In genomic region chr18:56639094-56639361, GRCh38 we compare ENCODE assay signal across 8 cellular contexts. TPM values are rescaled to one million over a fixed set of nuclear protein-coding genes. Genes with fewer than 3 reads are reported as not detected.
DNase-seq lines count a peak whose midpoint lies in the region; ATAC-seq and TF ChIP-seq lines count a peak whose summit lies in the region.

No MANE protein-coding gene starts in this region.

- H3K4me3 ChIP-seq in adipocyte (ENCODE audit: low read length) (peak overlapping the region; percentile 96), lung (peak overlapping the region; percentile 51), aorta (ENCODE audit: low read length in 2 of 2) (peak overlapping the region; percentile 43 to 71)

- WGBS in lung, 2 donors, result 27 to 39% methylated on average over 7 of the region's 7 CpGs
- whole genome bisulfite sequencing in aorta, 2 donors, result 24 to 37% methylated on average over 7 of the region's 7 CpGs

- no peaks in the 10 kb centered on the region for H3K27me3 ChIP-seq in adipocyte (replicated peaks; ENCODE audit: control insufficient read depth, insufficient read depth, low read length)
- no peaks in the 10 kb centered on the region for H3K27me3 ChIP-seq in lung (ENCODE audit: control insufficient read depth, insufficient read depth)
- H3K27me3 ChIP-seq in aorta (ENCODE audit: control insufficient read depth in 1 of 2, insufficient read depth in 2 of 2, low read length in 1 of 2), result no peaks in the 10 kb centered on the region

- H3K4me1 ChIP-seq in ES-I3 (ENCODE audit: insufficient read depth, low read length) (no peaks in the 10 kb centered on the region), adipocyte (ENCODE audit: control insufficient read depth, insufficient read depth, low read length) (peaks cover 24% of the 10 kb centered on the region), lung (ENCODE audit: control insufficient read depth in 2 of 2, insufficient read depth in 2 of 2, low read length in 2 of 2) (peaks cover 4 to 8% of the 10 kb centered on the region in 2 donors), aorta (ENCODE audit: control insufficient read depth in 1 of 2, insufficient read depth in 2 of 2, low read length in 2 of 2) (peaks cover 0 to 3% of the 10 kb centered on the region in 2 donors)

- no peak for DNase-seq in adipocyte (ENCODE audit: low read depth)
- DNase-seq in lung (ENCODE audit: low spot score), result no peak
- DNase-seq in aorta, result no peak
- no peak for DNase-seq in epidermal melanocyte (ENCODE audit: insufficient read length, low spot score)
- DNase-seq in AG20443 (ENCODE audit: low spot score), result no peak

- H3K9me3 ChIP-seq in ES-I3 (ENCODE audit: control insufficient read depth, insufficient read depth, low read length) (no peaks in the 10 kb centered on the region), adipocyte (ENCODE audit: control insufficient read depth, low read length) (no peaks in the 10 kb centered on the region), lung (ENCODE audit: control insufficient read depth in 2 of 2, insufficient read depth in 1 of 2, low read length in 1 of 2) (no peaks in the 10 kb centered on the region), aorta (ENCODE audit: control insufficient read depth, low read length) (no peaks in the 10 kb centered on the region)

- intact Hi-C loops in aorta (cut with DNase I), result no loop called here

- peak; percentile 19 for ATAC-seq in HG03439 (IDR thresholded peaks at IDR 0.05; ENCODE audit: unreplicated experiment)
- no peak for ATAC-seq in lung (ENCODE audit: insufficient read depth, low FRiP score)
- ATAC-seq in aorta (ENCODE audit: low FRiP score), result no peak
- no peak for ATAC-seq in GM19397 (IDR thresholded peaks at IDR 0.05; ENCODE audit: unreplicated experiment)

- H3K36me3 ChIP-seq in ES-I3 (ENCODE audit: insufficient read depth, low read length) (no peaks in the 10 kb centered on the region), adipocyte (ENCODE audit: control insufficient read depth, insufficient read depth, low read length, severe bottlenecking) (peaks cover 5% of the 10 kb centered on the region), lung (ENCODE audit: control insufficient read depth in 2 of 2, insufficient read depth in 2 of 2, low read length in 2 of 2) (peaks cover 0 to 3% of the 10 kb centered on the region in 2 donors), aorta (ENCODE audit: control insufficient read depth in 1 of 2, insufficient read depth in 2 of 2, low read length in 1 of 2) (no peaks in the 10 kb centered on the region)

- H3K9ac ChIP-seq in ES-I3 (ENCODE audit: low read depth, low read length) (peak overlapping the region; percentile 86), adipocyte (ENCODE audit: low read length) (peak overlapping the region; percentile 84)

- H3K27ac ChIP-seq in lung (ENCODE audit: low read depth in 1 of 2, low read length in 1 of 2) (peak overlapping the region; percentile 76 to 86), aorta (ENCODE audit: low read depth in 1 of 2, low read length in 2 of 2) (peak overlapping the region; percentile 74 to 80)

- TF ChIP-seq CTCF in lung (IDR thresholded peaks at IDR 0.05; ENCODE audit: control extremely low read depth, extremely low read depth), result no peak

RNA-seq across cellular contexts. Expression of gene TXNL1, which starts 0.6 kb away (rescaled TPM):
- total RNA-seq in lung, result 10 to 100 TPM; 54.3 to 57.7 TPM
- 10 to 100 TPM; 49.8 to 76.7 TPM for polyA plus RNA-seq in lung
- 10 to 100 TPM; 44.7 to 49.6 TPM for total RNA-seq in aorta
- 10 to 100 TPM; 36.4 to 44.2 TPM for polyA plus RNA-seq in aorta

RNA-seq across cellular contexts. Expression of gene WDR7, which starts 12.1 kb away (rescaled TPM):
- total RNA-seq in lung, result 10 to 100 TPM; 32.9 to 42.7 TPM
- polyA plus RNA-seq in lung, result 1 to 10 TPM; 3.7 to 5.0 TPM
- total RNA-seq in aorta, result 10 to 100 TPM; 32.7 to 46.6 TPM
- 1 to 10 TPM; 6.5 to 8.4 TPM for polyA plus RNA-seq in aorta
